ENCODE assay signal across 12 cellular contexts in the genomic region with DNA sequence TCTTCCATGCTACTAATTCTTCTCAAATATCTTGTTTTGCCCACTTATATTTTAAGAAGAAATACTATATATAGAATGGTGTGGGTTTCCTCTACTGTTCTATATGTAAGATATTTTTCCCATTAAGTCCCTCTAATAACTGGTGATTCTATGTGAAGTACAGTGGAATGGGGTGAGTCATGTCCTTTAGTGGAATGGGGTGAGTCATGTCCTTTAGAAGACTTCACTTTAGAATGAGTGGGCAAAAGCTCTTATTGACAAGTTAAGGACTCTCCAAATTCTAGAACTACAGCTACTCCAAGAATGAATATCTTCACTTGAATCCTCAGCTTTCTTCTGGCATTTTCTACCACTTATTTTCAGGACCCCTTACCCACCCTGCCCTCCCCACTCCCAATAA.
A peak's percentile ranks its signal among the peaks of the same experiment; 100 is the strongest.
DNase-seq lines count a peak whose midpoint lies in the region; ATAC-seq and TF ChIP-seq lines count a peak whose summit lies in the region.
"Had no signal": no experiment of that assay in that cellular context is flagged by ENCODE, and none has a peak within 500 bp of the region (broad histone marks: within the 10 kb centered on the region; RNA-seq: fewer than 3 reads in every experiment).

No MANE protein-coding gene starts in this region.

- CTCF ChIA-PET in activated CD4-positive, alpha-beta T cell treated with anti-CD3 and anti-CD28 coated beads, Interleukin-2, amount 10 ng/mL, durations not matched to agents 7 days and 5 days (lab: Charles Lee) = no interaction called here

- intact Hi-C loops in left lung (cut with DNase I) = no loop called here

- H3K4me3 Mint-ChIP-seq in stimulated activated effector memory CD8-positive, alpha-beta T cell treated with anti-CD3 and anti-CD28 coated beads, Interleukin-12 subunit alpha, Interleukin-12 subunit beta, amount 100 ng/mL, for 72 hours = no peak overlapping the region
- no peak overlapping the region for H3K4me3 Mint-ChIP-seq in activated T-cell treated with anti-CD3 and anti-CD28 coated beads, Interleukin-2, amount 50 U/mL, for 72 hours
- H3K4me3 Mint-ChIP-seq in activated CD4-positive, alpha-beta T cell treated with anti-CD3 and anti-CD28 coated beads, Interleukin-2, amount 10 ng/mL, durations not matched to agents 7 days and 5 days = no peak overlapping the region
- H3K4me3 Mint-ChIP-seq: stimulated activated naive B cell treated with anti-CD40 and anti-IgM and Interleukin-4, amounts not matched to agents 10 μg/mL and 1 μg/mL and 100 μg/mL, for 72 hours had no signal

- POLR2A ChIA-PET in activated CD4-positive, alpha-beta T cell treated with anti-CD3 and anti-CD28 coated beads, Interleukin-2, amount 10 ng/mL, durations not matched to agents 7 days and 5 days (lab: Charles Lee) = no interaction called here

- H3K4me3 ChIP-seq in left lung = no peak overlapping the region
- H3K4me3 ChIP-seq: body of pancreas, heart left ventricle had no signal

- TF ChIP-seq CTCF in left lung (IDR thresholded peaks at IDR 0.05) = no peak
- TF ChIP-seq CTCF in GM10266 (IDR thresholded peaks at IDR 0.05; ENCODE audit: control insufficient read depth, insufficient read depth, low read depth, missing control alignments) = no peak

- H3K36me3 ChIP-seq in left lung = no peaks in the 10 kb centered on the region
- H3K36me3 ChIP-seq: heart left ventricle had no signal

- H3K36me3 Mint-ChIP-seq in stimulated activated effector memory CD8-positive, alpha-beta T cell treated with anti-CD3 and anti-CD28 coated beads, Interleukin-12 subunit alpha, Interleukin-12 subunit beta, amount 100 ng/mL, for 72 hours = no peaks in the 10 kb centered on the region
- H3K36me3 Mint-ChIP-seq in activated T-cell treated with anti-CD3 and anti-CD28 coated beads, Interleukin-2, amount 50 U/mL, for 72 hours (ENCODE audit: insufficient read depth in 2 of 2) = no peaks in the 10 kb centered on the region
- no peaks in the 10 kb centered on the region for H3K36me3 Mint-ChIP-seq in activated CD4-positive, alpha-beta T cell treated with anti-CD3 and anti-CD28 coated beads, Interleukin-2, amount 10 ng/mL, durations not matched to agents 7 days and 5 days (ENCODE audit: low read depth)
- H3K36me3 Mint-ChIP-seq: stimulated activated naive B cell treated with anti-CD40 and anti-IgM and Interleukin-4, amounts not matched to agents 10 μg/mL and 1 μg/mL and 100 μg/mL, for 72 hours had no signal

- ATAC-seq in left lung = peak; percentile 94
- ATAC-seq in stimulated activated effector memory CD8-positive, alpha-beta T cell treated with anti-CD3 and anti-CD28 coated beads, Interleukin-12 subunit alpha, Interleukin-12 subunit beta, amount 100 ng/mL, for 72 hours = no peak
- no peak for ATAC-seq in activated T-cell treated with anti-CD3 and anti-CD28 coated beads, Interleukin-2, amount 50 U/mL, for 72 hours (replicated peaks in 1 of 2)
- ATAC-seq: body of pancreas; heart left ventricle; stimulated activated naive B cell treated with anti-CD40 and anti-IgM and Interleukin-4, amounts not matched to agents 10 μg/mL and 1 μg/mL and 100 μg/mL, for 72 hours had no signal

- no peaks in the 10 kb centered on the region for H3K9me3 Mint-ChIP-seq in stimulated activated effector memory CD8-positive, alpha-beta T cell treated with anti-CD3 and anti-CD28 coated beads, Interleukin-12 subunit alpha, Interleukin-12 subunit beta, amount 100 ng/mL, for 72 hours
- H3K9me3 Mint-ChIP-seq in activated T-cell treated with anti-CD3 and anti-CD28 coated beads, Interleukin-2, amount 50 U/mL, for 72 hours = no peaks in the 10 kb centered on the region
- H3K9me3 Mint-ChIP-seq in activated CD4-positive, alpha-beta T cell treated with anti-CD3 and anti-CD28 coated beads, Interleukin-2, amount 10 ng/mL, durations not matched to agents 7 days and 5 days = no peaks in the 10 kb centered on the region
- H3K9me3 Mint-ChIP-seq: stimulated activated naive B cell treated with anti-CD40 and anti-IgM and Interleukin-4, amounts not matched to agents 10 μg/mL and 1 μg/mL and 100 μg/mL, for 72 hours had no signal

- H3K27ac ChIP-seq in left lung = no peak overlapping the region
- H3K27ac ChIP-seq: body of pancreas, C4-2B, heart left ventricle had no signal

- H3K4me1 Mint-ChIP-seq in stimulated activated effector memory CD8-positive, alpha-beta T cell treated with anti-CD3 and anti-CD28 coated beads, Interleukin-12 subunit alpha, Interleukin-12 subunit beta, amount 100 ng/mL, for 72 hours = no peaks in the 10 kb centered on the region
- no peaks in the 10 kb centered on the region for H3K4me1 Mint-ChIP-seq in activated T-cell treated with anti-CD3 and anti-CD28 coated beads, Interleukin-2, amount 50 U/mL, for 72 hours (ENCODE audit: low read depth)
- H3K4me1 Mint-ChIP-seq in activated CD4-positive, alpha-beta T cell treated with anti-CD3 and anti-CD28 coated beads, Interleukin-2, amount 10 ng/mL, durations not matched to agents 7 days and 5 days = no peaks in the 10 kb centered on the region
- H3K4me1 Mint-ChIP-seq: stimulated activated naive B cell treated with anti-CD40 and anti-IgM and Interleukin-4, amounts not matched to agents 10 μg/mL and 1 μg/mL and 100 μg/mL, for 72 hours had no signal

- H3K27ac Mint-ChIP-seq in stimulated activated effector memory CD8-positive, alpha-beta T cell treated with anti-CD3 and anti-CD28 coated beads, Interleukin-12 subunit alpha, Interleukin-12 subunit beta, amount 100 ng/mL, for 72 hours = no peak overlapping the region
- H3K27ac Mint-ChIP-seq in activated T-cell treated with anti-CD3 and anti-CD28 coated beads, Interleukin-2, amount 50 U/mL, for 72 hours = no peak overlapping the region
- H3K27ac Mint-ChIP-seq in activated CD4-positive, alpha-beta T cell treated with anti-CD3 and anti-CD28 coated beads, Interleukin-2, amount 10 ng/mL, durations not matched to agents 7 days and 5 days = no peak overlapping the region
- H3K27ac Mint-ChIP-seq: stimulated activated naive B cell treated with anti-CD40 and anti-IgM and Interleukin-4, amounts not matched to agents 10 μg/mL and 1 μg/mL and 100 μg/mL, for 72 hours had no signal

- no peaks in the 10 kb centered on the region for H3K27me3 Mint-ChIP-seq in activated T-cell treated with anti-CD3 and anti-CD28 coated beads, Interleukin-2, amount 50 U/mL, for 72 hours (ENCODE audit: low read depth)
- H3K27me3 Mint-ChIP-seq in activated CD4-positive, alpha-beta T cell treated with anti-CD3 and anti-CD28 coated beads, Interleukin-2, amount 10 ng/mL, durations not matched to agents 7 days and 5 days = peaks cover 2% of the 10 kb centered on the region
- H3K27me3 Mint-ChIP-seq: stimulated activated naive B cell treated with anti-CD40 and anti-IgM and Interleukin-4, amounts not matched to agents 10 μg/mL and 1 μg/mL and 100 μg/mL, for 72 hours had no signal

- DNase-seq in AG08395 (ENCODE audit: low spot score) (peak; percentile 57), LHCN-M2 (ENCODE audit: low read depth) (peak; percentile 89), brain pericyte (ENCODE audit: low read depth, low spot score) (peak; percentile 37), left lung (no peak), GM10266 (ENCODE audit: extremely low spot score) (no peak)
- no peak for DNase-seq in stimulated activated effector memory CD8-positive, alpha-beta T cell treated with anti-CD3 and anti-CD28 coated beads, Interleukin-12 subunit alpha, Interleukin-12 subunit beta, amount 100 ng/mL, for 72 hours (ENCODE audit: low spot score in 2 of 2)
- DNase-seq in activated T-cell treated with anti-CD3 and anti-CD28 coated beads, Interleukin-2, amount 50 U/mL, for 72 hours = no peak
- DNase-seq in activated CD4-positive, alpha-beta T cell treated with anti-CD3 and anti-CD28 coated beads, Interleukin-2, amount 10 ng/mL, durations not matched to agents 7 days and 5 days = no peak
- DNase-seq: body of pancreas; heart left ventricle; stimulated activated naive B cell treated with anti-CD40 and anti-IgM and Interleukin-4, amounts not matched to agents 10 μg/mL and 1 μg/mL and 100 μg/mL, for 72 hours had no signal

- H3K4me1 ChIP-seq in left lung = no peaks in the 10 kb centered on the region
- H3K4me1 ChIP-seq: body of pancreas, heart left ventricle had no signal

- H3K27me3 ChIP-seq in left lung = peaks cover 0 to 4% of the 10 kb centered on the region in 2 donors
- H3K27me3 ChIP-seq: body of pancreas had no signal

- no peaks in the 10 kb centered on the region for H3K9me3 ChIP-seq in left lung
- H3K9me3 ChIP-seq: body of pancreas, heart left ventricle had no signal

Comparison
In these comparisons a context has a peak if more than half of its experiments do, and no peak if none do; other contexts are left out.
1. DNase-seq: peak in AG08395 (single experiment), LHCN-M2 (single experiment) and brain pericyte (single experiment); none in left lung (0 of 2), stimulated activated effector memory CD8-positive, alpha-beta T cell treated with anti-CD3 and anti-CD28 coated beads, Interleukin-12 subunit alpha, Interleukin-12 subunit beta, amount 100 ng/mL, for 72 hours (0 of 2), GM10266 (single experiment), activated T-cell treated with anti-CD3 and anti-CD28 coated beads, Interleukin-2, amount 50 U/mL, for 72 hours (0 of 2) and activated CD4-positive, alpha-beta T cell treated with anti-CD3 and anti-CD28 coated beads, Interleukin-2, amount 10 ng/mL, durations not matched to agents 7 days and 5 days (single experiment).